13 cellular contexts compared by ENCODE assay signal in genomic region chr4:108031427-108032083, GRCh38. TPM values are rescaled to one million over a fixed set of nuclear protein-coding genes. Genes with fewer than 3 reads are reported as not detected.
DNase-seq lines count a peak whose midpoint lies in the region; ATAC-seq and TF ChIP-seq lines count a peak whose summit lies in the region.
"Had no signal": no experiment of that assay in that cellular context is flagged by ENCODE, and none has a peak within 500 bp of the region (broad histone marks: within the 10 kb centered on the region; RNA-seq: fewer than 3 reads in every experiment).

No MANE protein-coding gene starts in this region.

- TF ChIP-seq CTCF in mammary epithelial cell (conservative IDR thresholded peaks at IDR 0.05 in 1 of 2, IDR thresholded peaks at IDR 0.05 in 1 of 2; ENCODE audit: extremely low read depth in 1 of 2, insufficient read depth in 1 of 2, low read depth in 1 of 2, low read length in 2 of 2) (no peak), tibial nerve (IDR thresholded peaks at IDR 0.05) (no peak)

- H3K9ac ChIP-seq in mammary epithelial cell (ENCODE audit: insufficient read depth, low read length): no peak overlapping the region
- H3K9ac ChIP-seq in mesendoderm (ENCODE audit: low read length): no peak overlapping the region

- H2BK15ac ChIP-seq in mesendoderm (replicated peaks; ENCODE audit: low read depth): no peak overlapping the region

- no peak overlapping the region for H3K56ac ChIP-seq in mesendoderm (ENCODE audit: low read length)

- H4K5ac ChIP-seq in mesendoderm (ENCODE audit: low read length): no peak overlapping the region

- H3K4me2 ChIP-seq in mammary epithelial cell (ENCODE audit: insufficient read depth, low read depth, low read length) (no peak overlapping the region), mesendoderm (ENCODE audit: low read length) (no peak overlapping the region)

- H3K18ac ChIP-seq in mesendoderm (ENCODE audit: low read length): no peak overlapping the region

- no peak overlapping the region for H2BK5ac ChIP-seq in mesendoderm (ENCODE audit: low read length)

- no peaks in the 10 kb centered on the region for H3K4me1 ChIP-seq in mammary epithelial cell (ENCODE audit: insufficient read depth, low read length)
- no peaks in the 10 kb centered on the region for H3K4me1 ChIP-seq in mesendoderm (ENCODE audit: control insufficient read depth, low read depth, low read length)
- no peaks in the 10 kb centered on the region for H3K4me1 ChIP-seq in tibial nerve
- H3K4me1 ChIP-seq: tibial artery had no signal

- no peaks in the 10 kb centered on the region for H3K27me3 Mint-ChIP-seq in activated CD4-positive, alpha-beta T cell treated with anti-CD3 and anti-CD28 coated beads, Interleukin-2, amount 10 ng/mL, durations not matched to agents 24 days and 14 days

- in situ Hi-C loops in mammary epithelial cell (cut with MboI; ENCODE audit: low sequenced_read_pairs in 2 of 2): loop anchor here in 1 of 2 donors (25.0 kb wide), 1 partner anchor 556 kb away; no protein-coding TSS in a partner anchor

- H3K4me3 ChIP-seq in mammary epithelial cell (replicated peaks in 1 of 3; ENCODE audit: insufficient read depth in 1 of 3, low read depth in 2 of 3, low read length in 3 of 3) (no peak overlapping the region), mesendoderm (ENCODE audit: low read length) (no peak overlapping the region), tibial nerve (no peak overlapping the region)
- H3K4me3 ChIP-seq: tibial artery had no signal

- H3K79me1 ChIP-seq in mesendoderm (ENCODE audit: low read length): no peaks in the 10 kb centered on the region

- H3K4ac ChIP-seq in mesendoderm (ENCODE audit: low read depth, low read length): no peak overlapping the region

- no peak for TF ChIP-seq EP300 in tibial nerve (IDR thresholded peaks at IDR 0.05)

- no peaks in the 10 kb centered on the region for H3K9me3 Mint-ChIP-seq in activated CD4-positive, alpha-beta T cell treated with anti-CD3 and anti-CD28 coated beads, Interleukin-2, amount 10 ng/mL, durations not matched to agents 24 days and 14 days

- H3K27ac Mint-ChIP-seq in activated CD4-positive, alpha-beta T cell treated with anti-CD3 and anti-CD28 coated beads, Interleukin-2, amount 10 ng/mL, durations not matched to agents 24 days and 14 days: peak overlapping the region; percentile 91

- WGBS in mammary epithelial cell (ENCODE audit: low coverage, missing lambda C conversion rate): 94% methylated on average over 4 of the region's 4 CpGs
- WGBS in mesendoderm (ENCODE audit: extremely low coverage, insufficient coverage, low lambda C conversion rate): no CpG with 5 or more reads among the region's 4 CpGs
- 98% methylated on average over 4 of the region's 4 CpGs for WGBS in tibial nerve, 2 donors

- no peak overlapping the region for H4K8ac ChIP-seq in mesendoderm (ENCODE audit: low read depth, low read length)

- H3K36me3 ChIP-seq in mammary epithelial cell (ENCODE audit: insufficient read depth, low read length) (peaks cover 3% of the 10 kb centered on the region), mesendoderm (ENCODE audit: control insufficient read depth, insufficient read depth, low read length) (peaks cover 8% of the 10 kb centered on the region), tibial nerve (peaks cover 0 to 94% (median 2%) of the 10 kb centered on the region in 3 donors)

- no peak for ATAC-seq in left ventricle myocardium superior

- no peak for TF ChIP-seq POLR2A in tibial nerve (IDR thresholded peaks at IDR 0.05)

- intact Hi-C loops in activated CD4-positive, alpha-beta T cell treated with anti-CD3 and anti-CD28 coated beads, Interleukin-2, amount 10 ng/mL, durations not matched to agents 24 days and 14 days (cut with micrococcal nuclease): loop anchor here (1.0 to 5.0 kb wide), 7 partner anchors 18 to 589 kb away; partner anchors contain the start of gene RPL34
- intact Hi-C loops in mammary epithelial cell (cut with micrococcal nuclease) (loop anchor here (2.0 kb wide), 1 partner anchor 541 kb away; no protein-coding TSS in a partner anchor), left ventricle myocardium superior (cut with micrococcal nuclease) (no loop called here)

- H3K79me2 ChIP-seq in mammary epithelial cell (ENCODE audit: insufficient read depth, low read length) (no peaks in the 10 kb centered on the region), mesendoderm (ENCODE audit: control insufficient read depth, insufficient read depth, low read length) (no peaks in the 10 kb centered on the region)

- no peak overlapping the region for H2AK5ac ChIP-seq in mesendoderm (ENCODE audit: low read length)

- H3K36me3 Mint-ChIP-seq in activated CD4-positive, alpha-beta T cell treated with anti-CD3 and anti-CD28 coated beads, Interleukin-2, amount 10 ng/mL, durations not matched to agents 24 days and 14 days (ENCODE audit: low read depth): peaks cover 45% of the 10 kb centered on the region

- H2AFZ ChIP-seq in mammary epithelial cell (ENCODE audit: low read depth, low read length): no peak overlapping the region

- BruUV-seq in mammary epithelial cell (replicated peaks; lab: Mats Ljungman, UMichigan): no TSS peak

- no peaks in the 10 kb centered on the region for H4K20me1 ChIP-seq in mammary epithelial cell (ENCODE audit: insufficient read depth, low read length)

- no peak overlapping the region for H3K23ac ChIP-seq in mesendoderm (ENCODE audit: low read length)

- peak; percentile 17 for DNase-seq in M059J (ENCODE audit: low read depth)
- peak; percentile 75 for DNase-seq in activated CD4-positive, alpha-beta T cell treated with anti-CD3 and anti-CD28 coated beads, Interleukin-2, amount 10 ng/mL, durations not matched to agents 24 days and 14 days
- peak; percentile 48 for DNase-seq in mammary epithelial cell
- DNase-seq in stimulated activated CD4-positive, alpha-beta T cell treated with anti-CD3 and anti-CD28 coated beads, Interleukin-4, amount 100 ng/mL, for 4 hours: peak; percentile 33 to 69
- no peak for DNase-seq in dedifferentiated amniotic fluid mesenchymal stem cell (ENCODE audit: extremely low spot score)
- DNase-seq in mesendoderm: no peak
- no peak for DNase-seq in left ventricle myocardium superior
- no peak for DNase-seq in tibial nerve (ENCODE audit: low spot score in 2 of 2)
- DNase-seq: foreskin melanocyte, NCI-H2171 treated with DMSO at 0.1 percent for 48 hours, retina, SW 1271, tibial artery had no signal

- H3K4me3 Mint-ChIP-seq in activated CD4-positive, alpha-beta T cell treated with anti-CD3 and anti-CD28 coated beads, Interleukin-2, amount 10 ng/mL, durations not matched to agents 24 days and 14 days: no peak overlapping the region

- dilution Hi-C loops in mammary epithelial cell (cut with HindIII; ENCODE audit: low sequenced_read_pairs): no loop called here

- H2BK120ac ChIP-seq in mesendoderm (ENCODE audit: low read depth, low read length): no peak overlapping the region

- H3K9me3 ChIP-seq in mammary epithelial cell (replicated peaks; ENCODE audit: insufficient read depth, low read length) (peaks cover 4% of the 10 kb centered on the region), tibial nerve (no peaks in the 10 kb centered on the region)
- H3K9me3 ChIP-seq: tibial artery had no signal

- H3K27ac ChIP-seq in mammary epithelial cell (ENCODE audit: insufficient read depth, low read depth, low read length): no peak overlapping the region
- H3K27ac ChIP-seq in mesendoderm (ENCODE audit: low read depth, low read length): no peak overlapping the region
- H3K27ac ChIP-seq in tibial nerve: no peak overlapping the region
- H3K27ac ChIP-seq: tibial artery had no signal

- H3K4me1 Mint-ChIP-seq in activated CD4-positive, alpha-beta T cell treated with anti-CD3 and anti-CD28 coated beads, Interleukin-2, amount 10 ng/mL, durations not matched to agents 24 days and 14 days: peaks cover 66% of the 10 kb centered on the region

- H3K27me3 ChIP-seq in mammary epithelial cell (ENCODE audit: insufficient read depth, low read length): no peaks in the 10 kb centered on the region
- no peaks in the 10 kb centered on the region for H3K27me3 ChIP-seq in mesendoderm (ENCODE audit: insufficient read depth, low read length, poor library complexity)
- H3K27me3 ChIP-seq in tibial nerve: no peaks in the 10 kb centered on the region
- H3K27me3 ChIP-seq: tibial artery had no signal

- CTCF ChIA-PET in mammary epithelial cell (lab: Charles Lee; ENCODE audit: low non-redundant PET): no interaction called here

RNA-seq across cellular contexts. Expression of gene HADH, which starts 41.9 kb away (rescaled TPM):
- total RNA-seq in M059J (2014; rRNA removed; shearing (Covaris generic)): 11.2 and 15.9 TPM in 2 replicates
- 37.2 and 41.4 TPM in 2 replicates for total RNA-seq in activated CD4-positive, alpha-beta T cell treated with anti-CD3 and anti-CD28 coated beads, Interleukin-2, amount 10 ng/mL, durations not matched to agents 24 days and 14 days
- total RNA-seq in mammary epithelial cell (10 to 100 TPM; 48.6 to 65.2 TPM), left ventricle myocardium superior (252 TPM), tibial nerve (100 to 1,000 TPM in 1 of 4 donors, 10 to 100 TPM in 3; 42.2 to 107 (median 55.9) TPM)
- polyA plus RNA-seq in mammary epithelial cell: 42.9 TPM
- 41.5 TPM for polyA minus RNA-seq in mammary epithelial cell
- 37.3 TPM for polyA plus RNA-seq in mesendoderm (2013, experiment 1 of 2)
- polyA plus RNA-seq in mesendoderm (2013, experiment 2 of 2): 36.6 TPM

Comparison
In these comparisons a context has a peak if more than half of its experiments do, and no peak if none do; other contexts are left out.
1. DNase-seq: peak in M059J (single experiment), activated CD4-positive, alpha-beta T cell treated with anti-CD3 and anti-CD28 coated beads, Interleukin-2, amount 10 ng/mL, durations not matched to agents 24 days and 14 days (single experiment), mammary epithelial cell (single experiment) and stimulated activated CD4-positive, alpha-beta T cell treated with anti-CD3 and anti-CD28 coated beads, Interleukin-4, amount 100 ng/mL, for 4 hours (2 of 2); none in dedifferentiated amniotic fluid mesenchymal stem cell (single experiment), mesendoderm (single experiment), left ventricle myocardium superior (single experiment) and tibial nerve (0 of 2).